1 cellular context compared by ENCODE assay signal in the genomic region with DNA sequence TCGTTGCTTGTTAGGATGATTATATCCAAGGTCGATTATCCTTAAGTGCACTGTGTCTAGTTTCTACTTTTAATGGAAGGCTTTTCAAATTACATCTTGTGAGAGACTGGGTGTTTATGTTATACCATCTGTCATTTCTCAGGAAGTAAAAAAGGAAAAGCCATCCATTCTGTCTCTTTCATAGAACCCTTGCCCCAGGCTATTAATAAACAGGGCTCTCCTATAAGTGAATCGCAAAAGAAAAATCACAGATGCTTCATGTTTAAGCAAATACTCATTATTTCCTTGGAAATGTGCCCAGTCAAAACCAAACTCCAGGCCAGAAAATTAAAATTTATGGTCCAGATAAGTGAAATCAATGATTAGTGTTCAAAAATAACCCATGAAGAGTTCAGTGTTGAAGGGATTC.
A peak's percentile ranks its signal among the peaks of the same experiment; 100 is the strongest.
TF ChIP-seq lines count a peak whose summit lies in the region.

No MANE protein-coding gene starts in this region.

TF ChIP-seq in SK-N-SH, 30 proteins besides CTCF, POLR2A, EP300 and RAD21 (continued from another document):
- TF ChIP-seq, protein P1, sequence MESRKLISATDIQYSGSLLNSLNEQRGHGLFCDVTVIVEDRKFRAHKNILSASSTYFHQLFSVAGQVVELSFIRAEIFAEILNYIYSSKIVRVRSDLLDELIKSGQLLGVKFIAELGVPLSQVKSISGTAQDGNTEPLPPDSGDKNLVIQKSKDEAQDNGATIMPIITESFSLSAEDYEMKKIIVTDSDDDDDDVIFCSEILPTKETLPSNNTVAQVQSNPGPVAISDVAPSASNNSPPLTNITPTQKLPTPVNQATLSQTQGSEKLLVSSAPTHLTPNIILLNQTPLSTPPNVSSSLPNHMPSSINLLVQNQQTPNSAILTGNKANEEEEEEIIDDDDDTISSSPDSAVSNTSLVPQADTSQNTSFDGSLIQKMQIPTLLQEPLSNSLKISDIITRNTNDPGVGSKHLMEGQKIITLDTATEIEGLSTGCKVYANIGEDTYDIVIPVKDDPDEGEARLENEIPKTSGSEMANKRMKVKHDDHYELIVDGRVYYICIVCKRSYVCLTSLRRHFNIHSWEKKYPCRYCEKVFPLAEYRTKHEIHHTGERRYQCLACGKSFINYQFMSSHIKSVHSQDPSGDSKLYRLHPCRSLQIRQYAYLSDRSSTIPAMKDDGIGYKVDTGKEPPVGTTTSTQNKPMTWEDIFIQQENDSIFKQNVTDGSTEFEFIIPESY (IDR thresholded peaks at IDR 0.05; ENCODE audit: borderline replicate concordance, low read depth), result no peak
- TF ChIP-seq RCOR1 (IDR thresholded peaks at IDR 0.05; ENCODE audit: low read length) (peak; percentile 91), EZH2phosphoT487 (IDR thresholded peaks at IDR 0.05; ENCODE audit: borderline replicate concordance, low read depth) (no peak), FOSL2 (IDR thresholded peaks at IDR 0.05; ENCODE audit: borderline replicate concordance, low read depth) (no peak; the same call in 1 of the 2 replicates), TCF12 (IDR thresholded peaks at IDR 0.05) (peak; percentile 88), GABPA (IDR thresholded peaks at IDR 0.05; ENCODE audit: low read depth) (no peak), TEAD4 (IDR thresholded peaks at IDR 0.05; ENCODE audit: borderline replicate concordance, insufficient read depth) (peak; percentile 75; the same call in 1 of the 2 replicates), MXI1 (IDR thresholded peaks at IDR 0.05; ENCODE audit: low read depth, low read length) (no peak), SMC3 (IDR thresholded peaks at IDR 0.05; ENCODE audit: low read depth, low read length) (no peak), RXRA (IDR thresholded peaks at IDR 0.05; ENCODE audit: borderline replicate concordance, low read depth) (0 out of 2 replicates have a peak, but pooled peaks have one; percentile 36), SIN3A (IDR thresholded peaks at IDR 0.05; ENCODE audit: borderline replicate concordance, low read depth, low read length) (no peak), FOXM1 (IDR thresholded peaks at IDR 0.05; ENCODE audit: low read depth) (peak; percentile 65; the same call in 1 of the 2 replicates), NFIC (IDR thresholded peaks at IDR 0.05; ENCODE audit: borderline replicate concordance) (peak; percentile 91), YY1 (IDR thresholded peaks at IDR 0.05; ENCODE audit: low read depth) (no peak), CHD2 (IDR thresholded peaks at IDR 0.05; ENCODE audit: low read length, partially characterized antibody) (peak; percentile 73), TAF1 (IDR thresholded peaks at IDR 0.05; ENCODE audit: borderline replicate concordance, low read depth, low read length) (no peak), JUND (IDR thresholded peaks at IDR 0.05) (peak; percentile 59), GATA2 (CRISPR knock-in tag; IDR thresholded peaks at IDR 0.05) (no peak; the same call in 1 of the 2 replicates), ELF1 (IDR thresholded peaks at IDR 0.05) (no peak)
- TF ChIP-seq, protein P2, sequence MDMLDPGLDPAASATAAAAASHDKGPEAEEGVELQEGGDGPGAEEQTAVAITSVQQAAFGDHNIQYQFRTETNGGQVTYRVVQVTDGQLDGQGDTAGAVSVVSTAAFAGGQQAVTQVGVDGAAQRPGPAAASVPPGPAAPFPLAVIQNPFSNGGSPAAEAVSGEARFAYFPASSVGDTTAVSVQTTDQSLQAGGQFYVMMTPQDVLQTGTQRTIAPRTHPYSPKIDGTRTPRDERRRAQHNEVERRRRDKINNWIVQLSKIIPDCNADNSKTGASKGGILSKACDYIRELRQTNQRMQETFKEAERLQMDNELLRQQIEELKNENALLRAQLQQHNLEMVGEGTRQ (IDR thresholded peaks at IDR 0.05; ENCODE audit: borderline replicate concordance, low read depth, low read length), result no peak
- TF ChIP-seq, protein P3, sequence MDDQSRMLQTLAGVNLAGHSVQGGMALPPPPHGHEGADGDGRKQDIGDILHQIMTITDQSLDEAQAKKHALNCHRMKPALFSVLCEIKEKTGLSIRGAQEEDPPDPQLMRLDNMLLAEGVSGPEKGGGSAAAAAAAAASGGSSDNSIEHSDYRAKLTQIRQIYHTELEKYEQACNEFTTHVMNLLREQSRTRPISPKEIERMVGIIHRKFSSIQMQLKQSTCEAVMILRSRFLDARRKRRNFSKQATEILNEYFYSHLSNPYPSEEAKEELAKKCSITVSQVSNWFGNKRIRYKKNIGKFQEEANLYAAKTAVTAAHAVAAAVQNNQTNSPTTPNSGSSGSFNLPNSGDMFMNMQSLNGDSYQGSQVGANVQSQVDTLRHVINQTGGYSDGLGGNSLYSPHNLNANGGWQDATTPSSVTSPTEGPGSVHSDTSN (IDR thresholded peaks at IDR 0.05), result peak; percentile 79
- TF ChIP-seq, protein P4, sequence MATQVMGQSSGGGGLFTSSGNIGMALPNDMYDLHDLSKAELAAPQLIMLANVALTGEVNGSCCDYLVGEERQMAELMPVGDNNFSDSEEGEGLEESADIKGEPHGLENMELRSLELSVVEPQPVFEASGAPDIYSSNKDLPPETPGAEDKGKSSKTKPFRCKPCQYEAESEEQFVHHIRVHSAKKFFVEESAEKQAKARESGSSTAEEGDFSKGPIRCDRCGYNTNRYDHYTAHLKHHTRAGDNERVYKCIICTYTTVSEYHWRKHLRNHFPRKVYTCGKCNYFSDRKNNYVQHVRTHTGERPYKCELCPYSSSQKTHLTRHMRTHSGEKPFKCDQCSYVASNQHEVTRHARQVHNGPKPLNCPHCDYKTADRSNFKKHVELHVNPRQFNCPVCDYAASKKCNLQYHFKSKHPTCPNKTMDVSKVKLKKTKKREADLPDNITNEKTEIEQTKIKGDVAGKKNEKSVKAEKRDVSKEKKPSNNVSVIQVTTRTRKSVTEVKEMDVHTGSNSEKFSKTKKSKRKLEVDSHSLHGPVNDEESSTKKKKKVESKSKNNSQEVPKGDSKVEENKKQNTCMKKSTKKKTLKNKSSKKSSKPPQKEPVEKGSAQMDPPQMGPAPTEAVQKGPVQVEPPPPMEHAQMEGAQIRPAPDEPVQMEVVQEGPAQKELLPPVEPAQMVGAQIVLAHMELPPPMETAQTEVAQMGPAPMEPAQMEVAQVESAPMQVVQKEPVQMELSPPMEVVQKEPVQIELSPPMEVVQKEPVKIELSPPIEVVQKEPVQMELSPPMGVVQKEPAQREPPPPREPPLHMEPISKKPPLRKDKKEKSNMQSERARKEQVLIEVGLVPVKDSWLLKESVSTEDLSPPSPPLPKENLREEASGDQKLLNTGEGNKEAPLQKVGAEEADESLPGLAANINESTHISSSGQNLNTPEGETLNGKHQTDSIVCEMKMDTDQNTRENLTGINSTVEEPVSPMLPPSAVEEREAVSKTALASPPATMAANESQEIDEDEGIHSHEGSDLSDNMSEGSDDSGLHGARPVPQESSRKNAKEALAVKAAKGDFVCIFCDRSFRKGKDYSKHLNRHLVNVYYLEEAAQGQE (IDR thresholded peaks at IDR 0.05; ENCODE audit: low read depth, low read length), result no peak
- TF ChIP-seq, protein P5, sequence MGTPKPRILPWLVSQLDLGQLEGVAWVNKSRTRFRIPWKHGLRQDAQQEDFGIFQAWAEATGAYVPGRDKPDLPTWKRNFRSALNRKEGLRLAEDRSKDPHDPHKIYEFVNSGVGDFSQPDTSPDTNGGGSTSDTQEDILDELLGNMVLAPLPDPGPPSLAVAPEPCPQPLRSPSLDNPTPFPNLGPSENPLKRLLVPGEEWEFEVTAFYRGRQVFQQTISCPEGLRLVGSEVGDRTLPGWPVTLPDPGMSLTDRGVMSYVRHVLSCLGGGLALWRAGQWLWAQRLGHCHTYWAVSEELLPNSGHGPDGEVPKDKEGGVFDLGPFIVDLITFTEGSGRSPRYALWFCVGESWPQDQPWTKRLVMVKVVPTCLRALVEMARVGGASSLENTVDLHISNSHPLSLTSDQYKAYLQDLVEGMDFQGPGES (IDR thresholded peaks at IDR 0.05; ENCODE audit: low read depth, low read length), result no peak
- TF ChIP-seq, protein P6, sequence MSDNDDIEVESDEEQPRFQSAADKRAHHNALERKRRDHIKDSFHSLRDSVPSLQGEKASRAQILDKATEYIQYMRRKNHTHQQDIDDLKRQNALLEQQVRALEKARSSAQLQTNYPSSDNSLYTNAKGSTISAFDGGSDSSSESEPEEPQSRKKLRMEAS (IDR thresholded peaks at IDR 0.05; ENCODE audit: low read depth), result 0 out of 2 replicates have a peak, but pooled peaks have one; percentile 8
TF ChIP-seq in SK-N-SH: peak in this region for 13.
